8 cellular contexts compared by ENCODE assay signal in the genomic region with DNA sequence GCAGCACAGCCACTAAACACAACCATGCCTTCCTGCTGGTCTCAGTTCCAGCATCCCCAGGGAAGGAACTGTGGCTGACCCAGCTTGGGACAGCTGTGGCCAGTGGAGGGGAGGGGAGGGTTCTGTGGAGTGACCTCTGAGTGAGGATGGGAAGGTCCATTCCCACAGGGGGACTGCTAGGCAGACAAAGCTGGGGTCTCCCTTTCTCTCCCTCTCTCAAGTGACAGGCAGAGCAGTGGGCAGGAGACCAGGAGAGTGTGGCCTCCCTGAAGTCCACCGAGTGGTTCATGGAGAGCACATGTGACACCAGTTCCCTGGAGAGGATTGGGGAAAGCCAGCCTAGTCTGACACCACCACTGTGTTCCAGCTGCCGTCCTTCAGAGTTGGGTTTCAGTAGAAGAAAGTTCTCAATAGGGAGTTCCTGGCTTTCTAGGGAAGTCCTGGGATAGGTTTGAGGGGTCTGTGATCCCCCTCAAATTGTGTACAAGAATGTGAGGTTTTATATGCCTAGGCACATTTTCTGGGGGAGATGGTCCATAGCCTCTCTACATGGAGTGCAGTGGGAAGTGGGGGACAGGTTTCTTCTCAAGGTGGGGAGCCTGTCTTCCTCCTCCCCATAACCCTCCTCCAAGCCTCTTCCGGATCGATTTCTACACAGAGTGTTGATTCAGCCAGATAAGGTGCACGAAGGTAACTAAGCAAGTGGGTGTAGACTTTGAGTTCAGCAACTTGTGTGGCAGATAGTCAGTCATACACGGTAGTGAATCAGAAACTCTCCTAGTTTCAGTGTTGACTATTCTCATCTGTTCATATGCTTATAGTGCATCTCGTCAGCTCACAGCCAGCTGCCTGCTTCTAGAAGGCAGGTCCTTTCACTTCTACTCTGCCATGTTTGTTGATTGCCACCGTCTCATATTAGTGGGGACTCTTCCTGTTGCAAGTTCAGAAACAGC. TPM values are rescaled to one million over a fixed set of nuclear protein-coding genes. Genes with fewer than 3 reads are reported as not detected.
A peak's percentile ranks its signal among the peaks of the same experiment; 100 is the strongest.
DNase-seq lines count a peak whose midpoint lies in the region; ATAC-seq and TF ChIP-seq lines count a peak whose summit lies in the region.

No MANE protein-coding gene starts in this region.

- TF ChIP-seq CTCF in body of pancreas (IDR thresholded peaks at IDR 0.05) (no peak), suprapubic skin (IDR thresholded peaks at IDR 0.05) (no peak)

- TF ChIP-seq EP300 in suprapubic skin (IDR thresholded peaks at IDR 0.05): no peak

- H3K9me3 Mint-ChIP-seq in activated T-cell treated with anti-CD3 and anti-CD28 coated beads, Interleukin-2, amount 50 U/mL, for 24 hours: no peaks in the 10 kb centered on the region

- peaks cover 83% of the 10 kb centered on the region for H3K36me3 Mint-ChIP-seq in activated T-cell treated with anti-CD3 and anti-CD28 coated beads, Interleukin-2, amount 50 U/mL, for 24 hours (ENCODE audit: low read depth)

- no peak for DNase-seq in activated T-cell treated with anti-CD3 and anti-CD28 coated beads, Interleukin-2, amount 50 U/mL, for 24 hours
- no peak for DNase-seq in activated T-cell treated with anti-CD3 and anti-CD28 coated beads, Interleukin-2, amount 50 U/mL, for 48 hours
- DNase-seq in body of pancreas: no peak
- peak in 1 of 2 donors; percentile 57 for DNase-seq in suprapubic skin (ENCODE audit: low spot score in 2 of 2)
- DNase-seq in NCI-H510A treated with DMSO at 0.1 percent for 48 hours (lab: John Stamatoyannopoulos, UW): no peak
- DNase-seq in NCI-H2227 treated with DMSO at 0.1 percent for 48 hours (lab: John Stamatoyannopoulos, UW): no peak
- no peak for DNase-seq in NCI-H82 treated with DMSO at 0.1 percent for 48 hours (lab: John Stamatoyannopoulos, UW; ENCODE audit: unreplicated experiment)

- TF ChIP-seq POLR2A in body of pancreas (IDR thresholded peaks at IDR 0.05): no peak
- TF ChIP-seq POLR2A in suprapubic skin (IDR thresholded peaks at IDR 0.05): no peak

- H3K9me3 ChIP-seq in body of pancreas (no peaks in the 10 kb centered on the region), suprapubic skin (no peaks in the 10 kb centered on the region)

- H3K27me3 Mint-ChIP-seq in activated T-cell treated with anti-CD3 and anti-CD28 coated beads, Interleukin-2, amount 50 U/mL, for 24 hours: no peaks in the 10 kb centered on the region

- peaks cover 35% of the 10 kb centered on the region for H3K4me1 ChIP-seq in body of pancreas
- peaks cover 46% of the 10 kb centered on the region for H3K4me1 ChIP-seq in suprapubic skin

- intact Hi-C loops in body of pancreas (cut with DNase I): no loop called here

- peak; percentile 93 for ATAC-seq in HG02981 (IDR thresholded peaks at IDR 0.05; ENCODE audit: unreplicated experiment)
- ATAC-seq in body of pancreas: peak; percentile 54

- peaks cover 19% of the 10 kb centered on the region for H3K4me1 Mint-ChIP-seq in activated T-cell treated with anti-CD3 and anti-CD28 coated beads, Interleukin-2, amount 50 U/mL, for 24 hours (ENCODE audit: low read depth)

- peak overlapping the region in 3 of 4 donors; percentile 27 to 40 (median 36) for H3K27ac ChIP-seq in body of pancreas
- H3K27ac ChIP-seq in suprapubic skin: peak overlapping the region; percentile 16

- H3K27me3 ChIP-seq in body of pancreas (no peaks in the 10 kb centered on the region), suprapubic skin (no peaks in the 10 kb centered on the region)

- WGBS in body of pancreas, 2 donors: 38 to 39% methylated on average over 7 to 8 of the region's 8 CpGs
- WGBS in suprapubic skin: 74% methylated on average over 8 of the region's 8 CpGs

- no peak overlapping the region for H3K4me3 ChIP-seq in body of pancreas
- no peak overlapping the region for H3K4me3 ChIP-seq in suprapubic skin

- no peaks in the 10 kb centered on the region for H3K36me3 ChIP-seq in body of pancreas (replicated peaks in 1 of 2; ENCODE audit: insufficient read depth in 1 of 2, low read depth in 2 of 2)
- H3K36me3 ChIP-seq in suprapubic skin: peaks cover 38% of the 10 kb centered on the region

- H3K4me3 Mint-ChIP-seq in activated T-cell treated with anti-CD3 and anti-CD28 coated beads, Interleukin-2, amount 50 U/mL, for 24 hours: no peak overlapping the region

- H3K27ac Mint-ChIP-seq in activated T-cell treated with anti-CD3 and anti-CD28 coated beads, Interleukin-2, amount 50 U/mL, for 24 hours: peak overlapping the region; percentile 79

RNA-seq across cellular contexts. Expression of a gene that starts 18.9 kb away (rescaled TPM):
- total RNA-seq in body of pancreas (10 to 100 TPM in 1 of 2 donors, 1 to 10 TPM in 1; 8.6 to 11.9 TPM), suprapubic skin (10 to 100 TPM; 15.4 to 32.3 (median 25.4) TPM)

RNA-seq across cellular contexts. Expression of a gene that starts 37.6 kb away (rescaled TPM):
- total RNA-seq in body of pancreas: 10 to 100 TPM; 25.9 to 35.3 TPM
- 10 to 100 TPM; 18.8 to 39.5 (median 26.0) TPM for total RNA-seq in suprapubic skin

RNA-seq across cellular contexts. Expression of a gene that starts 46.8 kb away (rescaled TPM):
- total RNA-seq in body of pancreas (not detected), suprapubic skin (not detected)
